ENCODE assay signal across 2 cellular contexts in the genomic region with DNA sequence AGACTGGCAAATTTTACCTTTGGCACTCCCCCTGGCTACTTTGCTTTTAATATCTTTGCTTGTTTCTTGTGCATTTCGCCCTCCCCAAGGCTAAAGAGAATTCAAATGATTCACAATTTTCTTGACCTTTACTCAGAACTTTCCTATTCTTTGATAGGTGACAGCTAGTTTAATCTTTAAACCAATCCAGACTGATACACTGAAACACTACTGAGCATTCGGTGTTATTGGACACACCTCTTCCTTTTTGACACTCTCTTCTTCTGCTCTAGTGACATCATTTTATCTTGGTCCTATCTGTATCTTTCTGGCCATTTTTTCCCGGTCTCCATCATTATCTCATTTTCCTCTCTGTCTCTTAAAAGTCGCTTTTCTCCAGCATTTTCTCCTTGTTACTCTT.
TF ChIP-seq lines count a peak whose summit lies in the region.

No MANE protein-coding gene starts in this region.

TF ChIP-seq in liver, 16 proteins besides CTCF, POLR2A, EP300 and RAD21:
- TF ChIP-seq HNF4A (conservative IDR thresholded peaks at IDR 0.05) (peak; percentile 12 to 24), RXRA (IDR thresholded peaks at IDR 0.05) (peak in 1 of 2 donors; percentile 7)
- TF ChIP-seq, protein P1, sequence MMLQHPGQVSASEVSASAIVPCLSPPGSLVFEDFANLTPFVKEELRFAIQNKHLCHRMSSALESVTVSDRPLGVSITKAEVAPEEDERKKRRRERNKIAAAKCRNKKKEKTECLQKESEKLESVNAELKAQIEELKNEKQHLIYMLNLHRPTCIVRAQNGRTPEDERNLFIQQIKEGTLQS (IDR thresholded peaks at IDR 0.05), result no peak
TF ChIP-seq in liver: peak in this region for 2.

TF ChIP-seq in HepG2, 621 proteins besides CTCF, POLR2A, EP300 and RAD21:
- TF ChIP-seq MXD4 (CRISPR knock-in tag; IDR thresholded peaks at IDR 0.05) (no peak), HOXA5 (CRISPR knock-in tag; IDR thresholded peaks at IDR 0.05) (no peak), DMAP1 (CRISPR knock-in tag; IDR thresholded peaks at IDR 0.05) (no peak), ZNF44 (CRISPR knock-in tag; IDR thresholded peaks at IDR 0.05) (no peak), ZNF672 (CRISPR knock-in tag; IDR thresholded peaks at IDR 0.05) (no peak), ZGPAT (CRISPR knock-in tag; IDR thresholded peaks at IDR 0.05) (no peak), EZH2 (conservative IDR thresholded peaks at IDR 0.05; ENCODE audit: low read depth, low read length) (no peak), BCL3 (CRISPR knock-in tag; IDR thresholded peaks at IDR 0.05) (no peak), ADNP (CRISPR knock-in tag; IDR thresholded peaks at IDR 0.05) (no peak), SMARCC2 (IDR thresholded peaks at IDR 0.05) (no peak), RFX5 (IDR thresholded peaks at IDR 0.05; ENCODE audit: low read depth, low read length) (no peak), ZNF263 (CRISPR knock-in tag; IDR thresholded peaks at IDR 0.05) (no peak)
- TF ChIP-seq, protein P2, sequence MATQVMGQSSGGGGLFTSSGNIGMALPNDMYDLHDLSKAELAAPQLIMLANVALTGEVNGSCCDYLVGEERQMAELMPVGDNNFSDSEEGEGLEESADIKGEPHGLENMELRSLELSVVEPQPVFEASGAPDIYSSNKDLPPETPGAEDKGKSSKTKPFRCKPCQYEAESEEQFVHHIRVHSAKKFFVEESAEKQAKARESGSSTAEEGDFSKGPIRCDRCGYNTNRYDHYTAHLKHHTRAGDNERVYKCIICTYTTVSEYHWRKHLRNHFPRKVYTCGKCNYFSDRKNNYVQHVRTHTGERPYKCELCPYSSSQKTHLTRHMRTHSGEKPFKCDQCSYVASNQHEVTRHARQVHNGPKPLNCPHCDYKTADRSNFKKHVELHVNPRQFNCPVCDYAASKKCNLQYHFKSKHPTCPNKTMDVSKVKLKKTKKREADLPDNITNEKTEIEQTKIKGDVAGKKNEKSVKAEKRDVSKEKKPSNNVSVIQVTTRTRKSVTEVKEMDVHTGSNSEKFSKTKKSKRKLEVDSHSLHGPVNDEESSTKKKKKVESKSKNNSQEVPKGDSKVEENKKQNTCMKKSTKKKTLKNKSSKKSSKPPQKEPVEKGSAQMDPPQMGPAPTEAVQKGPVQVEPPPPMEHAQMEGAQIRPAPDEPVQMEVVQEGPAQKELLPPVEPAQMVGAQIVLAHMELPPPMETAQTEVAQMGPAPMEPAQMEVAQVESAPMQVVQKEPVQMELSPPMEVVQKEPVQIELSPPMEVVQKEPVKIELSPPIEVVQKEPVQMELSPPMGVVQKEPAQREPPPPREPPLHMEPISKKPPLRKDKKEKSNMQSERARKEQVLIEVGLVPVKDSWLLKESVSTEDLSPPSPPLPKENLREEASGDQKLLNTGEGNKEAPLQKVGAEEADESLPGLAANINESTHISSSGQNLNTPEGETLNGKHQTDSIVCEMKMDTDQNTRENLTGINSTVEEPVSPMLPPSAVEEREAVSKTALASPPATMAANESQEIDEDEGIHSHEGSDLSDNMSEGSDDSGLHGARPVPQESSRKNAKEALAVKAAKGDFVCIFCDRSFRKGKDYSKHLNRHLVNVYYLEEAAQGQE (IDR thresholded peaks at IDR 0.05; ENCODE audit: borderline replicate concordance in 1 of 2, low read depth in 1 of 2, low read length in 2 of 2), result no peak
- TF ChIP-seq, protein P3, sequence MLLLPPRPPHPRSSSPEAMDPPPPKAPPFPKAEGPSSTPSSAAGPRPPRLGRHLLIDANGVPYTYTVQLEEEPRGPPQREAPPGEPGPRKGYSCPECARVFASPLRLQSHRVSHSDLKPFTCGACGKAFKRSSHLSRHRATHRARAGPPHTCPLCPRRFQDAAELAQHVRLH (CRISPR knock-in tag; IDR thresholded peaks at IDR 0.05; ENCODE audit: borderline replicate concordance, low read depth), result no peak
